18 cellular contexts compared by ENCODE assay signal in the genomic region with DNA sequence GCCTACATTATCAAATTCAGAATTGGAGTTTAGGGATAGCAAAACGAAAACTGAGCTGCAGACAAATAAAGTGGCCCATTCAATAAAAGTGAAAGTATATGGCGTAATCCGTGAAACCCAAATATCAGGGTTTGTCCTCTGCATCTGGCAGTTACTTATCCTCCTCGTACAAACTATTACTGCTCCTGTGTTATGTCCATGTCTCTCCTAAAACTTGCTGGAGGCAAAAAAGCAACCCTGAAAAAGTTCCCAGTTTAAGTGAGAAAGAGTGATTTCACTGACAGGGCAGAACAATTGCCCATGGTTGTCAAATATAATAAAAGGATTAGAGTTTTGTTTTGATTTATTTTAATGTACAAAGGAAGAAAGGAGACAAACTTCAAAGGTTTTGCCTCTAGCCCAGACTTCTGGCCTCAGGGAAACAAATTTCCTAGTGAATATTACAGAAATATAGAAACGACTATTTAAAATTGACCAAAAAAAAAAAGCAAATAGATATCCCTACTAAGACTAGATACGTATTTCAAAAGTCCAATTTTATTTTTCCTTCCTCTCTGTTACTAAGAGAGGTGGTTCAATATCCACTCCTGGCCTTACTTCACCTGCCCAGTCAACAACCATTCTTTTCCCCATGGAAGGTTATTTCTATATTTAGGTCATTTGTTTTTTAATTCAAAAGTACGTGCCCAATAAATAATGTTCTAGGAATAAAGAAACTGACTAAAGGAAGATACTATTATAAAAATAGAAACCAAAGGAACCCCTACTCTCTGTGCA. TPM values are rescaled to one million over a fixed set of nuclear protein-coding genes. Genes with fewer than 3 reads are reported as not detected.
"Had no signal": no experiment of that assay in that cellular context is flagged by ENCODE, and none has a peak within 500 bp of the region (broad histone marks: within the 10 kb centered on the region; RNA-seq: fewer than 3 reads in every experiment).

No MANE protein-coding gene starts in this region.

- H3K27ac ChIP-seq: body of pancreas, gastroesophageal sphincter, ovary, spleen had no signal

- H3K36me3 ChIP-seq: gastroesophageal sphincter, ovary, sigmoid colon, spleen had no signal

- ATAC-seq: activated T-helper 17 cell treated with anti-CD3 and anti-CD28 coated beads, Interleukin-2, amount 50 U/mL, for 72 hours; body of pancreas; gastroesophageal sphincter; naive thymus-derived CD8-positive, alpha-beta T cell; stimulated activated memory B cell treated with anti-CD40 and anti-IgM and Interleukin-4, amounts not matched to agents 10 μg/mL and 1 μg/mL and 100 μg/mL, for 72 hours had no signal

- H3K9me3 ChIP-seq: body of pancreas, gastroesophageal sphincter, ovary, sigmoid colon, spleen had no signal

- H3K4me1 ChIP-seq: spleen had no signal

- DNase-seq: activated CD4-positive, alpha-beta memory T cell treated with anti-CD3 and anti-CD28 coated beads, Interleukin-2, amount 10 ng/mL, durations not matched to agents 7 days and 5 days; activated CD4-positive, alpha-beta T cell treated with anti-CD3 and anti-CD28 coated beads for 48 hours; activated CD4-positive, CD25-positive, alpha-beta regulatory T cell; activated naive CD4-positive, alpha-beta T cell treated with Interleukin-2 at 50 U/mL for 16 hours; activated naive CD8-positive, alpha-beta T cell treated with anti-CD3 and anti-CD28 coated beads, Interleukin-2, amount 10 ng/mL, durations not matched to agents 7 days and 5 days; activated T-cell treated with anti-CD3 and anti-CD28 coated beads, Interleukin-2, amount 50 U/mL, for 1 hour; body of pancreas; central memory CD4-positive, alpha-beta T cell; naive thymus-derived CD8-positive, alpha-beta T cell; ovary; sigmoid colon; spleen; stimulated activated CD4-positive, alpha-beta T cell treated with anti-CD3 and anti-CD28 coated beads, Interleukin-4, amount 100 ng/mL, for 4 hours; T1000 had no signal

- H3K27me3 ChIP-seq: body of pancreas, gastroesophageal sphincter, ovary, sigmoid colon, spleen had no signal

- H3K4me3 ChIP-seq: body of pancreas, gastroesophageal sphincter, ovary, sigmoid colon, spleen had no signal

RNA-seq across cellular contexts. Expression of a gene that starts 50.0 kb away (rescaled TPM):
- total RNA-seq: activated CD4-positive, alpha-beta memory T cell treated with anti-CD3 and anti-CD28 coated beads, Interleukin-2, amount 10 ng/mL, durations not matched to agents 7 days and 5 days; activated naive CD8-positive, alpha-beta T cell treated with anti-CD3 and anti-CD28 coated beads, Interleukin-2, amount 10 ng/mL, durations not matched to agents 7 days and 5 days; naive thymus-derived CD8-positive, alpha-beta T cell; T-helper 1 cell treated with Interleukin-12 subunit alpha and Interleukin-12 subunit beta and Interleukin-4 antibody, amounts not matched to agents 30 ng/mL and 1 ng/mL, for 36 hours had no signal
